8 cellular contexts compared by ENCODE assay signal in genomic region chr10:124641282-124642075, GRCh38.
A peak's percentile ranks its signal among the peaks of the same experiment; 100 is the strongest.
DNase-seq lines count a peak whose midpoint lies in the region; ATAC-seq, FAIRE-seq and TF ChIP-seq lines count a peak whose summit lies in the region.

No MANE protein-coding gene starts in this region.

- no peaks in the 10 kb centered on the region for H3K36me3 ChIP-seq in CD8-positive, alpha-beta memory T cell (ENCODE audit: insufficient read depth, low read length)
- H3K36me3 ChIP-seq in keratinocyte (ENCODE audit: control insufficient read depth in 2 of 2, extremely low read depth in 1 of 2, insufficient read depth in 2 of 2, low read length in 2 of 2) = peaks cover 2 to 4% of the 10 kb centered on the region in 2 experiments

- peaks cover 20% of the 10 kb centered on the region for H3K79me2 ChIP-seq in keratinocyte (ENCODE audit: control insufficient read depth, insufficient read depth, low read length)

- H3K4me1 ChIP-seq in CD8-positive, alpha-beta memory T cell (ENCODE audit: insufficient read depth, low read length) = peaks cover 81% of the 10 kb centered on the region
- peaks cover 12% of the 10 kb centered on the region for H3K4me1 ChIP-seq in keratinocyte (ENCODE audit: control insufficient read depth, extremely low read depth, insufficient read depth, low read length)

- H3K9me3 Mint-ChIP-seq in CD8-positive, alpha-beta memory T cell = no peaks in the 10 kb centered on the region

- H3K27me3 ChIP-seq in CD8-positive, alpha-beta memory T cell (ENCODE audit: insufficient read depth, low read length, poor library complexity, severe bottlenecking) = no peaks in the 10 kb centered on the region
- H3K27me3 ChIP-seq in keratinocyte (ENCODE audit: control insufficient read depth, extremely low read depth, insufficient read depth, low read length) = no peaks in the 10 kb centered on the region

- DNase-seq in CD8-positive, alpha-beta memory T cell = peak in 4 of 5 donors; percentile 30 to 75 (median 55)
- DNase-seq in NOMO-1 (lab: John Stamatoyannopoulos, UW; ENCODE audit: unreplicated experiment in 2 of 2) (peak; percentile 82 to 90), amniotic epithelial cell (ENCODE audit: low read depth) (peak; percentile 93), keratinocyte (ENCODE audit: low read depth, low spot score) (no peak), NCI-H1694 (lab: John Stamatoyannopoulos, UW) (no peak)

- FAIRE-seq in keratinocyte (lab: Jason Lieb, UNC) = peak; percentile 53

- no peaks in the 10 kb centered on the region for H4K20me1 ChIP-seq in keratinocyte (ENCODE audit: control insufficient read depth, extremely low read depth, insufficient read depth, low read length)

- H3K4me3 Mint-ChIP-seq in CD8-positive, alpha-beta memory T cell = peak overlapping the region; percentile 56 to 83 (median 78)

- dilution Hi-C loops in keratinocyte (cut with MboI; ENCODE audit: extremely low pct_ligation_motif_present, low sequenced_read_pairs) = no loop called here

- peaks cover 0 to 1% of the 10 kb centered on the region in 2 donors for H3K27me3 Mint-ChIP-seq in CD8-positive, alpha-beta memory T cell

- peaks cover 80 to 99% (median 91%) of the 10 kb centered on the region in 3 donors for H3K4me1 Mint-ChIP-seq in CD8-positive, alpha-beta memory T cell

- peak overlapping the region; percentile 96 to 99 (median 98) for H3K27ac Mint-ChIP-seq in CD8-positive, alpha-beta memory T cell

- H3K4me3 ChIP-seq in CD8-positive, alpha-beta memory T cell (ENCODE audit: low read length) = peak overlapping the region; percentile 1
- H3K4me3 ChIP-seq in keratinocyte (ENCODE audit: control insufficient read depth in 2 of 3, extremely low read depth in 1 of 3, insufficient read depth in 2 of 3, low read depth in 1 of 3, low read length in 3 of 3) = no peak overlapping the region

- H3K9me3 ChIP-seq in CD8-positive, alpha-beta memory T cell (ENCODE audit: low read length) = no peaks in the 10 kb centered on the region
- H3K9me3 ChIP-seq in keratinocyte (ENCODE audit: control insufficient read depth, low read depth, low read length) = no peaks in the 10 kb centered on the region

- peak overlapping the region; percentile 64 for H3K27ac ChIP-seq in CD8-positive, alpha-beta memory T cell (ENCODE audit: low read depth, low read length)
- no peak overlapping the region for H3K27ac ChIP-seq in keratinocyte (ENCODE audit: control insufficient read depth, insufficient read depth, low read length)
- H3K27ac ChIP-seq in temporal lobe (ENCODE audit: low read depth, low read length) = peak overlapping the region; percentile 79

- H3K9me1 ChIP-seq in keratinocyte (ENCODE audit: control insufficient read depth, extremely low read depth, insufficient read depth, low read length) = peaks cover 2% of the 10 kb centered on the region

- peak; percentile 44 for ATAC-seq in GM21619 (IDR thresholded peaks at IDR 0.05; ENCODE audit: unreplicated experiment)
- ATAC-seq in HG03457 (IDR thresholded peaks at IDR 0.05; ENCODE audit: unreplicated experiment) = no peak

- POLR2A ChIA-PET in CD8-positive, alpha-beta memory T cell (lab: Charles Lee) = no interaction called here

- H2AFZ ChIP-seq in keratinocyte (ENCODE audit: control insufficient read depth, low read length) = no peak overlapping the region

- peaks cover 0 to 32% (median 1%) of the 10 kb centered on the region in 3 donors for H3K36me3 Mint-ChIP-seq in CD8-positive, alpha-beta memory T cell

- CTCF ChIA-PET in CD8-positive, alpha-beta memory T cell (lab: Charles Lee) = interaction anchor here (0.6 to 5.4 kb wide), 3 partner anchors 14 to 100 kb away, joined by 3 to 24 read pairs (median 3); no protein-coding TSS in a partner anchor

- H3K4me2 ChIP-seq in keratinocyte (ENCODE audit: control insufficient read depth, extremely low read depth, insufficient read depth, low read depth, low read length) = peak overlapping the region; percentile 17

- no peak for TF ChIP-seq CTCF in keratinocyte (optimal IDR thresholded peaks at IDR 0.05 in 1 of 3, IDR thresholded peaks at IDR 0.05 in 1 of 3, conservative IDR thresholded peaks at IDR 0.05 in 1 of 3; ENCODE audit: extremely low read depth in 1 of 3, insufficient read depth in 2 of 3, low read length in 3 of 3)

- H3K9ac ChIP-seq in keratinocyte (ENCODE audit: control insufficient read depth, extremely low read depth, insufficient read depth, low read length) = no peak overlapping the region

Comparison
In these comparisons a context has a peak if more than half of its experiments do, and no peak if none do; other contexts are left out.
1. DNase-seq: peak in CD8-positive, alpha-beta memory T cell (4 of 5), NOMO-1 (2 of 2) and amniotic epithelial cell (single experiment); none in keratinocyte (single experiment) and NCI-H1694 (single experiment).